ENCODE assay signal across 1 cellular context in the genomic region with DNA sequence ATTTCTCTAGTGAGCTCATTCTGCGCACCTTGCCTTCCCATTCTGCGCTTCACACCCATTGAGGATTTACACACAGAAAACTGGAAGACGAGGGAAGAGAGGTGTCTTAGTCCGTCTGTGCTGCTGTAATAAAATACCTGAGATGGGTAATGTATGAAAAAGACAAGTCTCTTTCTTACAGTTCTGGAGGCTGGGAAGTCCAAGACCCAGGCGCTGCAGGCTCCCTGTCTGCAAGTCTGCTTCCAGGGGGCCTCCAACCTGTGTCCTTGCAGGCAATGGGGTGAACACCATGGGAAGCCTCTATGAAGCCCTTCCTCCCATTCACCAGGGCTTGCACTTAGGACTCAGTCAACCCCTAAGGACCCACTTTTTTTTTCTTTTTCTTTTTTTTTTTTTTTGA.
TF ChIP-seq lines count a peak whose summit lies in the region.

No MANE protein-coding gene starts in this region.

TF ChIP-seq in IMR-90, 13 proteins besides CTCF, POLR2A, EP300 and RAD21 (continued from another document):
- TF ChIP-seq RFX5 (IDR thresholded peaks at IDR 0.05; ENCODE audit: low read depth, low read length) (no peak), SMC3 (IDR thresholded peaks at IDR 0.05; ENCODE audit: low read depth, low read length) (no peak), NFE2L2 (IDR thresholded peaks at IDR 0.05; ENCODE audit: low read depth, low read length) (no peak), MAZ (IDR thresholded peaks at IDR 0.05; ENCODE audit: borderline replicate concordance, low read depth, low read length) (no peak), MXI1 (IDR thresholded peaks at IDR 0.05; ENCODE audit: borderline replicate concordance, low read depth, low read length) (no peak), CHD1 (IDR thresholded peaks at IDR 0.05; ENCODE audit: low read depth, low read length) (no peak), FOS (IDR thresholded peaks at IDR 0.05; ENCODE audit: low read depth, low read length) (no peak)
